In the genomic region with DNA sequence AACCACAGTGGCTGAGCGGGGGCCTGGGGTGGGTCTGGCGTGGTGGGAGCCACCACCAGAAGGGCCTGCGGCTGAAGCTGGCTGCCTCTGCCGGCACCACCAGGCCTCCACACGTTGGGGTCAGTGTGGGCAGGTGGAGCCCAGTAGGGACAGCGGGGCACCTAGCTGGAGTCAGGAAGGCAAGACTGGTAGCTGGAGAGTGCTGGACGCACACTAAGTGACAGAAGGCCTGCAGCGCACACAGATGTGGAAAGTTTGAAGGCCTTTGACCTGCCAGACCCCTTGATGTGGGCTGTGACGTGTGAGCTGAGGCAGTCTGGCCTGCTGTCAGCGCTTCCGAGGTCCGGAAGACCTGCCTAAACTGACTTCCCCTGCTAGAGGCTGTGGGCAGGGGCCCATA, we compare ENCODE assay signal across 9 cellular contexts. TPM values are rescaled to one million over a fixed set of nuclear protein-coding genes. Genes with fewer than 3 reads are reported as not detected.
DNase-seq lines count a peak whose midpoint lies in the region; ATAC-seq and TF ChIP-seq lines count a peak whose summit lies in the region.
"Had no signal": no experiment of that assay in that cellular context is flagged by ENCODE, and none has a peak within 500 bp of the region (broad histone marks: within the 10 kb centered on the region; RNA-seq: fewer than 3 reads in every experiment).

No MANE protein-coding gene starts in this region.

- H2AFZ ChIP-seq in trophoblast cell (ENCODE audit: insufficient read depth, low read length, poor library complexity) = no peak overlapping the region

- H3K4me1 ChIP-seq in trophoblast cell (ENCODE audit: control insufficient read depth in 1 of 2, insufficient read depth in 2 of 2, low read length in 2 of 2) = peaks cover 22 to 30% of the 10 kb centered on the region in 2 experiments

- H3K18ac ChIP-seq in trophoblast cell (ENCODE audit: low read length) = peak overlapping the region; percentile 34

- peak overlapping the region; percentile 14 for H3K14ac ChIP-seq in trophoblast cell (ENCODE audit: low read length)

- H2AK5ac ChIP-seq in trophoblast cell (ENCODE audit: low read length) = no peak overlapping the region

- H3K79me1 ChIP-seq in trophoblast cell (ENCODE audit: low read length) = peaks cover 12% of the 10 kb centered on the region

- no peak overlapping the region for H4K12ac ChIP-seq in trophoblast cell (ENCODE audit: low read depth, low read length)

- peaks cover 2% of the 10 kb centered on the region for H3K79me2 ChIP-seq in trophoblast cell (ENCODE audit: control insufficient read depth, insufficient read depth, low read length, poor library complexity)

- no peak overlapping the region for H2BK12ac ChIP-seq in trophoblast cell (ENCODE audit: low read length)

- no peak overlapping the region for H3K4me2 ChIP-seq in trophoblast cell (ENCODE audit: low read length)

- peak overlapping the region; percentile 62 for H3K27ac ChIP-seq in trophoblast cell (ENCODE audit: low read depth, low read length)

- no peaks in the 10 kb centered on the region for H3K27me3 ChIP-seq in trophoblast cell (ENCODE audit: insufficient read depth, low read length)

- peak overlapping the region; percentile 13 for H4K8ac ChIP-seq in trophoblast cell (ENCODE audit: low read depth, low read length)

- peak overlapping the region; percentile 56 for H4K91ac ChIP-seq in trophoblast cell (ENCODE audit: low read depth, low read length)

- no peak overlapping the region for H3K9ac ChIP-seq in trophoblast cell (ENCODE audit: low read length)

- TF ChIP-seq CTCF in fibroblast of villous mesenchyme (IDR thresholded peaks at IDR 0.05; ENCODE audit: insufficient read depth, low read depth, low read length) = no peak

- H3K23ac ChIP-seq in trophoblast cell (ENCODE audit: low read length) = no peak overlapping the region

- H2BK5ac ChIP-seq in trophoblast cell (ENCODE audit: low read depth, low read length, poor library complexity) = peak overlapping the region; percentile 4

- H2BK120ac ChIP-seq in trophoblast cell (ENCODE audit: insufficient read depth, low read length, poor library complexity) = peak overlapping the region; percentile 4

- peak; percentile 2; the same call in 2 of the 3 replicates for ATAC-seq in SK-N-SH treated with all-trans-retinoic acid at 6 μM for 48 hours

- no peaks in the 10 kb centered on the region for H3K9me3 ChIP-seq in trophoblast cell (ENCODE audit: insufficient read depth, low read depth, low read length)

- WGBS in trophoblast cell (ENCODE audit: extremely low coverage, insufficient coverage, insufficient read length) = no CpG with 5 or more reads among the region's 12 CpGs

- no peaks in the 10 kb centered on the region for H3K36me3 ChIP-seq in trophoblast cell (ENCODE audit: control insufficient read depth in 1 of 2, insufficient read depth in 2 of 2, low read length in 2 of 2)

- H3K4ac ChIP-seq in trophoblast cell (ENCODE audit: low read depth, low read length) = no peak overlapping the region

- H3K4me3 ChIP-seq in fibroblast of villous mesenchyme (ENCODE audit: low read depth, low read length) = no peak overlapping the region
- no peak overlapping the region for H3K4me3 ChIP-seq in trophoblast cell (ENCODE audit: low read depth, low read length)

- DNase-seq in AG20443 (ENCODE audit: low spot score) = peak; percentile 15
- DNase-seq in fibroblast of villous mesenchyme (ENCODE audit: low read depth) = peak; percentile 71
- DNase-seq in trophoblast cell = peak in 1 of 2 donors; percentile 34
- DNase-seq in NCI-H1436 treated with DMSO at 0.1 percent for 48 hours (lab: John Stamatoyannopoulos, UW) = no peak
- no peak for DNase-seq in ecto neural progenitor cell (ENCODE audit: low spot score)
- no peak for DNase-seq in NCI-H526 treated with DMSO at 0.1 percent for 48 hours (lab: John Stamatoyannopoulos, UW)
- DNase-seq in NCI-H187 treated with DMSO at 0.1 percent for 48 hours (lab: John Stamatoyannopoulos, UW) = no peak
- DNase-seq: NCI-H1417 had no signal

TF ChIP-seq in SK-N-SH treated with all-trans-retinoic acid at 6 μM for 48 hours, 23 proteins besides CTCF, POLR2A, EP300 and RAD21:
- no peak for TF ChIP-seq ZNF70 (CRISPR knock-in tag; IDR thresholded peaks at IDR 0.05)
- no peak for TF ChIP-seq ESRRG (CRISPR knock-in tag; IDR thresholded peaks at IDR 0.05)
- TF ChIP-seq, protein P1, sequence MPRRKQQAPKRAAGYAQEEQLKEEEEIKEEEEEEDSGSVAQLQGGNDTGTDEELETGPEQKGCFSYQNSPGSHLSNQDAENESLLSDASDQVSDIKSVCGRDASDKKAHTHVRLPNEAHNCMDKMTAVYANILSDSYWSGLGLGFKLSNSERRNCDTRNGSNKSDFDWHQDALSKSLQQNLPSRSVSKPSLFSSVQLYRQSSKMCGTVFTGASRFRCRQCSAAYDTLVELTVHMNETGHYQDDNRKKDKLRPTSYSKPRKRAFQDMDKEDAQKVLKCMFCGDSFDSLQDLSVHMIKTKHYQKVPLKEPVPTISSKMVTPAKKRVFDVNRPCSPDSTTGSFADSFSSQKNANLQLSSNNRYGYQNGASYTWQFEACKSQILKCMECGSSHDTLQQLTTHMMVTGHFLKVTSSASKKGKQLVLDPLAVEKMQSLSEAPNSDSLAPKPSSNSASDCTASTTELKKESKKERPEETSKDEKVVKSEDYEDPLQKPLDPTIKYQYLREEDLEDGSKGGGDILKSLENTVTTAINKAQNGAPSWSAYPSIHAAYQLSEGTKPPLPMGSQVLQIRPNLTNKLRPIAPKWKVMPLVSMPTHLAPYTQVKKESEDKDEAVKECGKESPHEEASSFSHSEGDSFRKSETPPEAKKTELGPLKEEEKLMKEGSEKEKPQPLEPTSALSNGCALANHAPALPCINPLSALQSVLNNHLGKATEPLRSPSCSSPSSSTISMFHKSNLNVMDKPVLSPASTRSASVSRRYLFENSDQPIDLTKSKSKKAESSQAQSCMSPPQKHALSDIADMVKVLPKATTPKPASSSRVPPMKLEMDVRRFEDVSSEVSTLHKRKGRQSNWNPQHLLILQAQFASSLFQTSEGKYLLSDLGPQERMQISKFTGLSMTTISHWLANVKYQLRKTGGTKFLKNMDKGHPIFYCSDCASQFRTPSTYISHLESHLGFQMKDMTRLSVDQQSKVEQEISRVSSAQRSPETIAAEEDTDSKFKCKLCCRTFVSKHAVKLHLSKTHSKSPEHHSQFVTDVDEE (CRISPR knock-in tag; IDR thresholded peaks at IDR 0.05) = no peak
- TF ChIP-seq ZNF565 (CRISPR knock-in tag; conservative IDR thresholded peaks at IDR 0.05; ENCODE audit: low read depth) = no peak
- no peak for TF ChIP-seq ZFP30 (CRISPR knock-in tag; IDR thresholded peaks at IDR 0.05)
- TF ChIP-seq PATZ1 (CRISPR knock-in tag; IDR thresholded peaks at IDR 0.05; ENCODE audit: borderline replicate concordance) = no peak
- TF ChIP-seq BACH2 (CRISPR knock-in tag; IDR thresholded peaks at IDR 0.05; ENCODE audit: borderline replicate concordance) = no peak
- no peak for TF ChIP-seq ISL1 (CRISPR knock-in tag; IDR thresholded peaks at IDR 0.05)

RNA-seq across cellular contexts. Expression of gene RIN3, which starts 26.3 kb away (rescaled TPM):
- 7.3 and 7.4 TPM in 2 replicates for total RNA-seq in fibroblast of villous mesenchyme
- 34.8 and 36.0 TPM in 2 replicates for polyA plus RNA-seq in trophoblast cell (2013)

Comparison
In these comparisons a context has a peak if more than half of its experiments do, and no peak if none do; other contexts are left out.
1. DNase-seq: peak in AG20443 (single experiment) and fibroblast of villous mesenchyme (single experiment); none in NCI-H1436 treated with DMSO at 0.1 percent for 48 hours (single experiment), ecto neural progenitor cell (single experiment), NCI-H526 treated with DMSO at 0.1 percent for 48 hours (single experiment) and NCI-H187 treated with DMSO at 0.1 percent for 48 hours (single experiment).